Comparison of ENCODE assay signal across 1 cellular context in genomic region chr6:13346245-13346644, GRCh38.
TF ChIP-seq lines count a peak whose summit lies in the region.

No MANE protein-coding gene starts in this region.

TF ChIP-seq in GM23338, 12 proteins besides CTCF, POLR2A, EP300 and RAD21 (continued from another document):
- no peak for TF ChIP-seq ZNF462 (CRISPR knock-in tag; IDR thresholded peaks at IDR 0.05)
- TF ChIP-seq STAT1 (IDR thresholded peaks at IDR 0.05; ENCODE audit: unreplicated experiment), result no peak
- TF ChIP-seq POLR2AphosphoS5 (IDR thresholded peaks at IDR 0.05; ENCODE audit: low read depth), result no peak
- TF ChIP-seq EZH2phosphoT487 (IDR thresholded peaks at IDR 0.05; ENCODE audit: unreplicated experiment), result no peak
- no peak for TF ChIP-seq CREB1 (CRISPR knock-in tag; IDR thresholded peaks at IDR 0.05; ENCODE audit: low read depth)
- TF ChIP-seq ZNF331 (CRISPR knock-in tag; IDR thresholded peaks at IDR 0.05; ENCODE audit: low read depth), result no peak
